Comparison of ENCODE assay signal across 21 cellular contexts in the genomic region with DNA sequence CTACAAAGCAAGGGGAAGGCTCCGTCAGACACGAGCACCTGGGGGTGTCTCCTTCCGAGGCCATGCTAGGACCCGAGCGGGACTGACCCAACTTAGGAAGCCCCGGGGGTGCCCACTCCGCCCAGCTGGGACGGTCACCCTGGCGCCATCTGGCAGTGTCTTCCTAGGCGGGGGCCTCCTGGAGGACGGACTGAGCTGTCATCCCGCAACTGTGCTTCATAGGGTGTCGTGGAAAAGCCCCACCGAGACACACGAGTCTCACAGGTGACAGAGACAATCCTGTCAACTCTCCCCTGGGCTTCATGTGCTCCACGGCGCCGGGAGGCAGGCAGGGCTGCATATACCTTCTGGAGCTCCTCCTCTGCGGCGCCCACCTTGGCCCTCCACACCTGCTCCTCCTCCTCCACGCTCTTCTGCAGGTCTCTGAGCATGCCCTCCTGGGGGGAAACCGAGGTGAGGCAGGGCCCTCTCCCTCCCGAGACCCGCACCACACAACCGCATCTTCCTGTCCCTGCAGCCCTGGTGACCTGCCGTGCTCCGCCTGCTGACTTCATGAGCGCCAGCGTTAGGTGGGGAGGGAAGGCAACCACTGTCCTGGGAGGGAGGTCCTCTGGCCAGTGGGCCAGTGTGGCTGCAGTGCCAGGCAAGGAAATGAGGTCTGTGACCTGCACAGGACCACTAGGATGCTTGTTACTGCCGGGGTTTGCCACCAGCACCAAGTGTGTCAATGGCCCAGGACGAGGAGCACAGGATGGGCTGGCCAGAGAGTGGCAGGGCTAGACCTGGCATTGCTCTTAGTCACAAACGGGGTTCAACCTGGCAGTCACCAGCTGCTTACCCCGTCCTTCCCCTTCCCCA. TPM values are rescaled to one million over a fixed set of nuclear protein-coding genes. Genes with fewer than 3 reads are reported as not detected.
DNase-seq lines count a peak whose midpoint lies in the region; ATAC-seq, FAIRE-seq and TF ChIP-seq lines count a peak whose summit lies in the region.
"Had no signal": no experiment of that assay in that cellular context is flagged by ENCODE, and none has a peak within 500 bp of the region (broad histone marks: within the 10 kb centered on the region; RNA-seq: fewer than 3 reads in every experiment).

No MANE protein-coding gene starts in this region.

- peak; percentile 72 for DNase-seq in cardiac septum (ENCODE audit: low spot score)
- no peak for DNase-seq in heart right ventricle
- peak; percentile 2 to 23 (median 16) for DNase-seq in body of pancreas
- DNase-seq in mesenteric fat pad (ENCODE audit: low spot score), result peak; percentile 85
- DNase-seq in ureter (ENCODE audit: low spot score), result peak; percentile 41
- DNase-seq in COLO668 (lab: John Stamatoyannopoulos, UW; ENCODE audit: unreplicated experiment), result no peak
- no peak for DNase-seq in NCI-H82 treated with DMSO at 0.1 percent for 48 hours (lab: John Stamatoyannopoulos, UW; ENCODE audit: unreplicated experiment)
- no peak for DNase-seq in small intestine
- DNase-seq: activated CD4-positive, alpha-beta T cell treated with anti-CD3 and anti-CD28 coated beads, Interleukin-2, amount 50 U/mL, for 4 hours; anterior cingulate cortex; foreskin melanocyte; Karpas-422; naive B cell; NCI-H1417; NCI-H226; NK-92 treated with Interleukin-12 subunit alpha and Interleukin-12 subunit beta, amount 100 ng/mL, for 24 hours; stimulated activated CD4-positive, alpha-beta T cell treated with anti-CD3 and anti-CD28 coated beads, Interleukin-15, amount 100 ng/mL, for 24 hours had no signal

- FAIRE-seq in small intestine (lab: Jason Lieb, UNC), result no peak
- FAIRE-seq: colon had no signal

- peaks cover 0 to 100% (median 39%) of the 10 kb centered on the region in 9 donors for H3K36me3 ChIP-seq in heart right ventricle
- peaks cover 46 to 63% of the 10 kb centered on the region in 2 donors for H3K36me3 ChIP-seq in body of pancreas (replicated peaks in 1 of 2; ENCODE audit: insufficient read depth in 1 of 2, low read depth in 2 of 2)
- H3K36me3 ChIP-seq in small intestine (ENCODE audit: control insufficient read depth in 2 of 2, insufficient read depth in 2 of 2, low read length in 2 of 2), result peaks cover 29 to 43% of the 10 kb centered on the region in 2 donors

- H3K27ac ChIP-seq in heart right ventricle (no peak overlapping the region), body of pancreas (no peak overlapping the region), small intestine (ENCODE audit: low read depth in 1 of 2, low read length in 1 of 2) (no peak overlapping the region)
- H3K27ac ChIP-seq: psoas muscle, SJCRH30 had no signal

- TF ChIP-seq POLR2A in body of pancreas (IDR thresholded peaks at IDR 0.05), result no peak

- H3K4me3 ChIP-seq in heart right ventricle (no peak overlapping the region), body of pancreas (no peak overlapping the region), small intestine (ENCODE audit: low read depth in 1 of 2, low read length in 2 of 2) (no peak overlapping the region)
- H3K4me3 ChIP-seq: GM23338, psoas muscle, SJCRH30 had no signal

- H3K4me1 ChIP-seq in heart right ventricle (peaks cover 1 to 20% (median 8%) of the 10 kb centered on the region in 9 donors), body of pancreas (peaks cover 28% of the 10 kb centered on the region), small intestine (ENCODE audit: control insufficient read depth in 2 of 2, insufficient read depth in 1 of 2, low read depth in 1 of 2, low read length in 1 of 2) (no peaks in the 10 kb centered on the region)
- H3K4me1 ChIP-seq: psoas muscle, SJCRH30 had no signal

- ATAC-seq in heart right ventricle (no peak), body of pancreas (no peak)
- ATAC-seq: GM23338, psoas muscle had no signal

- TF ChIP-seq CTCF in heart right ventricle (IDR thresholded peaks at IDR 0.05) (no peak), body of pancreas (IDR thresholded peaks at IDR 0.05) (no peak)

- 89 to 92% methylated on average over 33 of the region's 33 CpGs for WGBS in heart right ventricle, 2 donors
- 73 to 86% methylated on average over 15 to 33 of the region's 33 CpGs for WGBS in body of pancreas, 2 donors
- WGBS in small intestine, 3 donors, result 88 to 91% (median 88%) methylated on average over 33 of the region's 33 CpGs

- H3K27me3 ChIP-seq in heart right ventricle (no peaks in the 10 kb centered on the region), body of pancreas (no peaks in the 10 kb centered on the region), small intestine (ENCODE audit: control insufficient read depth in 2 of 2, insufficient read depth in 2 of 2, low read length in 2 of 2) (no peaks in the 10 kb centered on the region)
- H3K27me3 ChIP-seq: SJCRH30 had no signal

- intact Hi-C loops in cardiac septum (cut with DNase I) (no loop called here), heart right ventricle (cut with DNase I) (no loop called here), body of pancreas (cut with DNase I) (no loop called here)

- H3K9me3 ChIP-seq in heart right ventricle, result no peaks in the 10 kb centered on the region
- no peaks in the 10 kb centered on the region for H3K9me3 ChIP-seq in body of pancreas
- no peaks in the 10 kb centered on the region for H3K9me3 ChIP-seq in small intestine (ENCODE audit: control insufficient read depth, low read depth)
- H3K9me3 ChIP-seq: psoas muscle, SJCRH30 had no signal

RNA-seq across cellular contexts. Expression of gene DSTN, which starts 50.7 kb away (rescaled TPM):
- total RNA-seq in cardiac septum (569 TPM), heart right ventricle (100 to 1,000 TPM; 353 to 802 (median 569) TPM), body of pancreas (100 to 1,000 TPM; 103 to 464 TPM), mesenteric fat pad (165 TPM), ureter (603 TPM)
- polyA plus RNA-seq in heart right ventricle (100 to 1,000 TPM; 261 to 538 TPM), small intestine (100 to 1,000 TPM; 145 to 360 (median 189) TPM)

Comparison
In these comparisons a context has a peak if more than half of its experiments do, and no peak if none do; other contexts are left out.
1. DNase-seq: peak in cardiac septum (single experiment), body of pancreas (4 of 4), mesenteric fat pad (single experiment) and ureter (single experiment); none in heart right ventricle (0 of 2), COLO668 (single experiment), NCI-H82 treated with DMSO at 0.1 percent for 48 hours (single experiment) and small intestine (single experiment).